9 cellular contexts compared by ENCODE assay signal in genomic region chr2:88754585-88755305, GRCh38.
DNase-seq lines count a peak whose midpoint lies in the region; ATAC-seq and TF ChIP-seq lines count a peak whose summit lies in the region.
"Had no signal": no experiment of that assay in that cellular context is flagged by ENCODE, and none has a peak within 500 bp of the region (broad histone marks: within the 10 kb centered on the region; RNA-seq: fewer than 3 reads in every experiment).

No MANE protein-coding gene starts in this region.

- TF ChIP-seq EP300 in transverse colon (IDR thresholded peaks at IDR 0.05; ENCODE audit: low read depth), result no peak

- POLR2A ChIA-PET in CD8-positive, alpha-beta memory T cell (lab: Charles Lee), result no interaction called here

- intact Hi-C loops in activated T-helper 1 cell treated with anti-CD3 and anti-CD28 coated beads, Interleukin-12 subunit alpha, Interleukin-12 subunit beta, Interleukin-2, Interleukin-4 antibody, amounts not matched to agents 30 ng/mL and 10 ng/mL and 1 ng/mL, durations not matched to agents 14 hours and 24 hours and 36 hours (cut with micrococcal nuclease), result no loop called here
- intact Hi-C loops in Right ventricle myocardium superior (cut with DNase I) (no loop called here), transverse colon (cut with DNase I; ENCODE audit: low total_unique reads) (no loop called here)

- H3K4me1 ChIP-seq in CD8-positive, alpha-beta memory T cell (ENCODE audit: insufficient read depth, low read length), result peaks cover 48% of the 10 kb centered on the region
- no peaks in the 10 kb centered on the region for H3K4me1 ChIP-seq in transverse colon

- CTCF ChIA-PET in CD8-positive, alpha-beta memory T cell (lab: Charles Lee), result no interaction called here

- DNase-seq in GM12865 (ENCODE audit: low read depth), result peak; percentile 60
- DNase-seq in activated T-helper 1 cell treated with anti-CD3 and anti-CD28 coated beads, Interleukin-12 subunit alpha, Interleukin-12 subunit beta, Interleukin-2, Interleukin-4 antibody, amounts not matched to agents 30 ng/mL and 10 ng/mL and 1 ng/mL, durations not matched to agents 14 hours and 24 hours and 36 hours (ENCODE audit: low spot score), result no peak
- no peak for DNase-seq in A172 (ENCODE audit: low spot score)
- no peak for DNase-seq in CD8-positive, alpha-beta memory T cell
- DNase-seq in Right ventricle myocardium superior, result no peak
- DNase-seq in transverse colon, result no peak
- DNase-seq: NCI-H1436 treated with DMSO at 0.1 percent for 48 hours had no signal

- H3K36me3 ChIP-seq in CD8-positive, alpha-beta memory T cell (ENCODE audit: insufficient read depth, low read length), result peaks cover 2% of the 10 kb centered on the region
- peaks cover 0 to 11% (median 3%) of the 10 kb centered on the region in 4 donors for H3K36me3 ChIP-seq in transverse colon

- H3K4me3 ChIP-seq in GM12865 (ENCODE audit: low read depth, low read length), result no peak overlapping the region
- no peak overlapping the region for H3K4me3 ChIP-seq in CD8-positive, alpha-beta memory T cell (ENCODE audit: low read length)
- no peak overlapping the region for H3K4me3 ChIP-seq in transverse colon

- H3K27ac Mint-ChIP-seq in activated T-helper 1 cell treated with anti-CD3 and anti-CD28 coated beads, Interleukin-12 subunit alpha, Interleukin-12 subunit beta, Interleukin-2, Interleukin-4 antibody, amounts not matched to agents 30 ng/mL and 10 ng/mL and 1 ng/mL, durations not matched to agents 14 hours and 24 hours and 36 hours, result peak overlapping the region; percentile 88
- H3K27ac Mint-ChIP-seq in CD8-positive, alpha-beta memory T cell, result peak overlapping the region in 3 of 8 donors; percentile 48 to 89 (median 71)

- H3K27me3 ChIP-seq in CD8-positive, alpha-beta memory T cell (ENCODE audit: insufficient read depth, low read length, poor library complexity, severe bottlenecking), result no peaks in the 10 kb centered on the region
- no peaks in the 10 kb centered on the region for H3K27me3 ChIP-seq in transverse colon

- H3K27ac ChIP-seq in CD8-positive, alpha-beta memory T cell (ENCODE audit: low read depth, low read length), result no peak overlapping the region
- H3K27ac ChIP-seq in transverse colon, result peak overlapping the region in 2 of 4 donors; percentile 41 to 66

- peaks cover 32% of the 10 kb centered on the region for H3K4me1 Mint-ChIP-seq in activated T-helper 1 cell treated with anti-CD3 and anti-CD28 coated beads, Interleukin-12 subunit alpha, Interleukin-12 subunit beta, Interleukin-2, Interleukin-4 antibody, amounts not matched to agents 30 ng/mL and 10 ng/mL and 1 ng/mL, durations not matched to agents 14 hours and 24 hours and 36 hours (ENCODE audit: low read depth)
- peaks cover 9 to 22% (median 11%) of the 10 kb centered on the region in 3 donors for H3K4me1 Mint-ChIP-seq in CD8-positive, alpha-beta memory T cell

- TF ChIP-seq POLR2A in transverse colon (IDR thresholded peaks at IDR 0.05), result no peak

- no peaks in the 10 kb centered on the region for H3K27me3 Mint-ChIP-seq in activated T-helper 1 cell treated with anti-CD3 and anti-CD28 coated beads, Interleukin-12 subunit alpha, Interleukin-12 subunit beta, Interleukin-2, Interleukin-4 antibody, amounts not matched to agents 30 ng/mL and 10 ng/mL and 1 ng/mL, durations not matched to agents 14 hours and 24 hours and 36 hours (ENCODE audit: insufficient read depth)
- no peaks in the 10 kb centered on the region for H3K27me3 Mint-ChIP-seq in CD8-positive, alpha-beta memory T cell

- H3K9me3 ChIP-seq in CD8-positive, alpha-beta memory T cell (ENCODE audit: low read length), result no peaks in the 10 kb centered on the region
- peaks cover 10 to 15% of the 10 kb centered on the region in 2 donors for H3K9me3 ChIP-seq in transverse colon

- in situ Hi-C loops in transverse colon (cut with MboI; ENCODE audit: low pct_ligation_motif_present in 1 of 4, low pct_unique_long_range_greater_than_20kb in 1 of 4, low sequenced_read_pairs in 3 of 4), result no loop called here

- no peak for TF ChIP-seq CTCF in GM12865 (IDR thresholded peaks at IDR 0.05; ENCODE audit: insufficient read depth, low read depth, low read length, missing control alignments)
- no peak for TF ChIP-seq CTCF in transverse colon (IDR thresholded peaks at IDR 0.05)

- H3K9me3 Mint-ChIP-seq in activated T-helper 1 cell treated with anti-CD3 and anti-CD28 coated beads, Interleukin-12 subunit alpha, Interleukin-12 subunit beta, Interleukin-2, Interleukin-4 antibody, amounts not matched to agents 30 ng/mL and 10 ng/mL and 1 ng/mL, durations not matched to agents 14 hours and 24 hours and 36 hours, result peaks cover 15% of the 10 kb centered on the region
- peaks cover 7 to 17% (median 14%) of the 10 kb centered on the region in 5 donors for H3K9me3 Mint-ChIP-seq in CD8-positive, alpha-beta memory T cell

- ATAC-seq in GM19463 (IDR thresholded peaks at IDR 0.05; ENCODE audit: unreplicated experiment), result peak; percentile 40
- peak; percentile 20 for ATAC-seq in HG03175 (IDR thresholded peaks at IDR 0.05; ENCODE audit: unreplicated experiment)
- ATAC-seq in Right ventricle myocardium superior (ENCODE audit: poor library complexity), result no peak

- no peak overlapping the region for H3K4me3 Mint-ChIP-seq in activated T-helper 1 cell treated with anti-CD3 and anti-CD28 coated beads, Interleukin-12 subunit alpha, Interleukin-12 subunit beta, Interleukin-2, Interleukin-4 antibody, amounts not matched to agents 30 ng/mL and 10 ng/mL and 1 ng/mL, durations not matched to agents 14 hours and 24 hours and 36 hours
- H3K4me3 Mint-ChIP-seq in CD8-positive, alpha-beta memory T cell, result no peak overlapping the region

- WGBS in transverse colon (ENCODE audit: low coverage in 1 of 2), 2 donors, result 60 to 67% methylated on average over 2 to 6 of the region's 6 CpGs

- H3K36me3 Mint-ChIP-seq in activated T-helper 1 cell treated with anti-CD3 and anti-CD28 coated beads, Interleukin-12 subunit alpha, Interleukin-12 subunit beta, Interleukin-2, Interleukin-4 antibody, amounts not matched to agents 30 ng/mL and 10 ng/mL and 1 ng/mL, durations not matched to agents 14 hours and 24 hours and 36 hours (ENCODE audit: low read depth), result peaks cover 50% of the 10 kb centered on the region
- peaks cover 26 to 59% (median 30%) of the 10 kb centered on the region in 3 donors for H3K36me3 Mint-ChIP-seq in CD8-positive, alpha-beta memory T cell
